8 cellular contexts compared by ENCODE assay signal in the genomic region with DNA sequence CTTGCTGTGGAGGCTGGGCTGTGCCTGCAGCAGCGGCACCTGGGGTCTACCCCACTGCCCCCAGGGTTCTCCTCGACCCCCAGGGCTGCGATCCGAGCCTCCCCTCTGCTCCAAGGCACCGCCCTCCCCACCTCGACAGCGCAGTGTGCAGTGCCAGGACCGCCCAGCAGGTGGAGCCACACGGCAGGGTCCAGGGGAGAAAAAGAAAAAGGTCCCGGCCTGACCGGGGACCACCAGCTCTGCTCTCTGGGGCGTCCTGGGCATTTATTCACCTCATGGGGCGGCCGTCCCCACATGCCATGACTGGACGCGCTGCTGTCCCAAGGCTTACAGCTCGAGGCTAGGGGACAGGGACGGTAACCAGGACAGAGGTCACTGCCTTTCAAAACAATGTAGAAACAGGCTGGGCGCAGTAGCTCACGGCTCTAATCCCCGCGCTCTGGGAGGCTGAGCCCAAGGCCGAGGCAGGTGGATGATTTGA. TPM values are rescaled to one million over a fixed set of nuclear protein-coding genes. Genes with fewer than 3 reads are reported as not detected.
DNase-seq lines count a peak whose midpoint lies in the region; ATAC-seq, FAIRE-seq and TF ChIP-seq lines count a peak whose summit lies in the region.

No MANE protein-coding gene starts in this region.

- H3K36me3 ChIP-seq in RWPE2 (ENCODE audit: low read depth) (peaks cover 5% of the 10 kb centered on the region; the same call in 1 of the 2 replicates), adrenal gland (replicated peaks in 1 of 2) (no peaks in the 10 kb centered on the region), keratinocyte (ENCODE audit: control insufficient read depth in 2 of 2, extremely low read depth in 1 of 2, insufficient read depth in 2 of 2, low read length in 2 of 2) (peaks cover 11% of the 10 kb centered on the region in 2 experiments), MG63 (no peaks in the 10 kb centered on the region)

- no peak overlapping the region for H2AFZ ChIP-seq in keratinocyte (ENCODE audit: control insufficient read depth, low read length)

- DNase-seq in GM13977 (ENCODE audit: low spot score) = peak; percentile 87
- DNase-seq in RWPE2 (ENCODE audit: low spot score) = no peak
- peak; percentile 58 to 77 (median 68) for DNase-seq in adrenal gland
- no peak for DNase-seq in keratinocyte (ENCODE audit: low read depth, low spot score)
- peak; percentile 49 to 55 for DNase-seq in stimulated activated CD8-positive, alpha-beta memory T cell treated with anti-CD3 and anti-CD28 coated beads, Interleukin-2, amount 100 ng/mL, for 48 hours (ENCODE audit: low read depth in 2 of 2)
- DNase-seq in MG63 = no peak

- no peaks in the 10 kb centered on the region for H3K27me3 ChIP-seq in RWPE2 (ENCODE audit: insufficient read depth, poor library complexity, severe bottlenecking)
- no peaks in the 10 kb centered on the region for H3K27me3 ChIP-seq in adrenal gland
- no peaks in the 10 kb centered on the region for H3K27me3 ChIP-seq in keratinocyte (ENCODE audit: control insufficient read depth, extremely low read depth, insufficient read depth, low read length)
- H3K27me3 ChIP-seq in MG63 = no peaks in the 10 kb centered on the region

- H3K9me3 ChIP-seq in RWPE2 (ENCODE audit: severe bottlenecking) (no peaks in the 10 kb centered on the region), adrenal gland (replicated peaks in 1 of 3) (no peaks in the 10 kb centered on the region), keratinocyte (ENCODE audit: control insufficient read depth, low read depth, low read length) (no peaks in the 10 kb centered on the region), MG63 (no peaks in the 10 kb centered on the region)

- FAIRE-seq in keratinocyte (lab: Jason Lieb, UNC) = no peak

- peaks cover 45% of the 10 kb centered on the region for H4K20me1 ChIP-seq in keratinocyte (ENCODE audit: control insufficient read depth, extremely low read depth, insufficient read depth, low read length)

- TF ChIP-seq CTCF in GM13977 (IDR thresholded peaks at IDR 0.05; ENCODE audit: extremely low read depth, insufficient read depth, missing control alignments) = peak; percentile 96
- TF ChIP-seq CTCF in RWPE2 (IDR thresholded peaks at IDR 0.05; ENCODE audit: poor library complexity, severe bottlenecking) = peak; percentile 79
- TF ChIP-seq CTCF in adrenal gland (IDR thresholded peaks at IDR 0.05) = peak; percentile 87 to 96 (median 91)
- TF ChIP-seq CTCF in keratinocyte (optimal IDR thresholded peaks at IDR 0.05 in 1 of 3, IDR thresholded peaks at IDR 0.05 in 1 of 3, conservative IDR thresholded peaks at IDR 0.05 in 1 of 3; ENCODE audit: extremely low read depth in 1 of 3, insufficient read depth in 2 of 3, low read length in 3 of 3) = peak; percentile 84 to 97 (median 88)

- intact Hi-C loops in adrenal gland (cut with DNase I) = no loop called here

- dilution Hi-C loops in keratinocyte (cut with MboI; ENCODE audit: extremely low pct_ligation_motif_present, low sequenced_read_pairs) = no loop called here

- WGBS in adrenal gland, 4 donors = 13 to 39% (median 16%) methylated on average over 8 to 23 of the region's 23 CpGs; no CpG with 5 or more reads in 1 of the 4 donors

- H3K9ac ChIP-seq in keratinocyte (ENCODE audit: control insufficient read depth, extremely low read depth, insufficient read depth, low read length) = no peak overlapping the region

- no peaks in the 10 kb centered on the region for H3K4me1 ChIP-seq in RWPE2 (ENCODE audit: insufficient read depth, poor library complexity, severe bottlenecking)
- peaks cover 29 to 74% of the 10 kb centered on the region in 2 donors for H3K4me1 ChIP-seq in adrenal gland (replicated peaks in 1 of 2)
- peaks cover 21% of the 10 kb centered on the region for H3K4me1 ChIP-seq in keratinocyte (ENCODE audit: control insufficient read depth, extremely low read depth, insufficient read depth, low read length)

- in situ Hi-C loops in GM13977 (cut with MboI; ENCODE audit: low pct_unique_long_range_greater_than_20kb, low sequenced_read_pairs, unreplicated experiment) = no loop called here

- H3K9me1 ChIP-seq in keratinocyte (ENCODE audit: control insufficient read depth, extremely low read depth, insufficient read depth, low read length) = no peaks in the 10 kb centered on the region

- H3K4me3 ChIP-seq in RWPE2 (ENCODE audit: severe bottlenecking) (no peak overlapping the region), adrenal gland (peak overlapping the region in 1 of 4 donors; percentile 40), keratinocyte (ENCODE audit: control insufficient read depth in 2 of 3, extremely low read depth in 1 of 3, insufficient read depth in 2 of 3, low read depth in 1 of 3, low read length in 3 of 3) (no peak overlapping the region), MG63 (no peak overlapping the region)

- ATAC-seq in RWPE2 (ENCODE audit: low read depth) (no peak; the same call in none of the 3 replicates), HG03039 (IDR thresholded peaks at IDR 0.05; ENCODE audit: unreplicated experiment) (no peak), HG03280 (IDR thresholded peaks at IDR 0.05; ENCODE audit: unreplicated experiment) (no peak)

- TF ChIP-seq POLR2A in adrenal gland (IDR thresholded peaks at IDR 0.05) = peak in 1 of 2 donors; percentile 32

- H3K79me2 ChIP-seq in keratinocyte (ENCODE audit: control insufficient read depth, insufficient read depth, low read length) = peaks cover 87% of the 10 kb centered on the region

- H3K4me2 ChIP-seq in keratinocyte (ENCODE audit: control insufficient read depth, extremely low read depth, insufficient read depth, low read depth, low read length) = no peak overlapping the region

- H3K27ac ChIP-seq in RWPE2 (ENCODE audit: poor library complexity, severe bottlenecking) (no peak overlapping the region), adrenal gland (peak overlapping the region; percentile 2 to 94 (median 78)), keratinocyte (ENCODE audit: control insufficient read depth, insufficient read depth, low read length) (no peak overlapping the region)

RNA-seq across cellular contexts. Expression of gene REXO1, which starts 10.6 kb away (rescaled TPM):
- 10 to 100 TPM; 14.4 to 98.8 (median 44.5) TPM for total RNA-seq in adrenal gland
- 100 to 1,000 TPM in 2 of 3 donors, 10 to 100 TPM in 1; 18.4 to 155 (median 150) TPM for polyA plus RNA-seq in adrenal gland
- polyA plus RNA-seq in keratinocyte = 6.1 to 18.6 TPM (median 9.1 TPM) in 3 replicates
- polyA plus RNA-seq in keratinocyte (2011; ENCODE audit: low read depth) = 15.3 TPM
- 8.0 and 14.2 TPM in 2 replicates for polyA plus RNA-seq in keratinocyte (2011; cell fraction: cytosol; rRNA removed)
- 41.7 and 47.8 TPM in 2 replicates for polyA plus RNA-seq in keratinocyte (2011; cell fraction: nucleus; rRNA removed)
- polyA plus RNA-seq in keratinocyte (2012; ENCODE audit: low replicate concordance) = 19.8 and 25.0 TPM in 2 replicates
- 16.5 to 40.9 TPM (median 17.7 TPM) in 3 replicates for polyA minus RNA-seq in keratinocyte
- 27.4 TPM for polyA minus RNA-seq in keratinocyte (2011; cell fraction: cytosol; rRNA and poly(A)+ RNA removed)
- 12.9 and 19.1 TPM in 2 replicates for polyA minus RNA-seq in keratinocyte (2011; cell fraction: nucleus; rRNA and poly(A)+ RNA removed)
- 2.2 and 4.4 TPM in 2 replicates for total RNA-seq in MG63 (2014; rRNA removed; shearing (Covaris generic); ENCODE audit: low replicate concordance)

RNA-seq across cellular contexts. Expression of gene ATP8B3, which starts 25.6 kb away (rescaled TPM):
- total RNA-seq in adrenal gland = 10 to 100 TPM in 2 of 8 donors, 1 to 10 TPM in 5, under 1 TPM in 1; 0.26 to 15.1 (median 4.6) TPM
- polyA plus RNA-seq in adrenal gland (1 to 10 TPM; 2.0 to 9.2 (median 3.9) TPM), keratinocyte (0.98 to 2.8 TPM (median 1.2 TPM) in 3 replicates)
- polyA plus RNA-seq in keratinocyte (2011; ENCODE audit: low read depth) = 0.44 TPM
- 0.74 and 1.2 TPM in 2 replicates for polyA plus RNA-seq in keratinocyte (2011; cell fraction: cytosol; rRNA removed)
- 3.3 and 7.1 TPM in 2 replicates for polyA plus RNA-seq in keratinocyte (2011; cell fraction: nucleus; rRNA removed)
- 0.56 and 1.5 TPM in 2 replicates for polyA plus RNA-seq in keratinocyte (2012; ENCODE audit: low replicate concordance)
- 0.82 to 3.7 TPM (median 1.3 TPM) in 3 replicates for polyA minus RNA-seq in keratinocyte
- polyA minus RNA-seq in keratinocyte (2011; cell fraction: cytosol; rRNA and poly(A)+ RNA removed) = 2.5 TPM
- polyA minus RNA-seq in keratinocyte (2011; cell fraction: nucleus; rRNA and poly(A)+ RNA removed) = 1.5 and 1.9 TPM in 2 replicates
- not detected in 2 replicates for total RNA-seq in MG63 (2014; rRNA removed; shearing (Covaris generic); ENCODE audit: low replicate concordance)

RNA-seq across cellular contexts. Expression of gene KLF16, which starts 25.7 kb away (rescaled TPM):
- total RNA-seq in adrenal gland = 10 to 100 TPM in 7 of 8 donors, 1 to 10 TPM in 1; 7.1 to 28.1 (median 18.3) TPM
- polyA plus RNA-seq in adrenal gland (10 to 100 TPM in 1 of 3 donors, 1 to 10 TPM in 2; 2.0 to 12.9 (median 6.9) TPM), keratinocyte (4.9 to 14.7 TPM (median 6.0 TPM) in 3 replicates)
- polyA plus RNA-seq in keratinocyte (2011; ENCODE audit: low read depth) = 2.6 TPM
- polyA plus RNA-seq in keratinocyte (2011; cell fraction: cytosol; rRNA removed) = 4.7 and 19.3 TPM in 2 replicates
- polyA plus RNA-seq in keratinocyte (2011; cell fraction: nucleus; rRNA removed) = 7.7 and 17.7 TPM in 2 replicates
- 13.9 and 30.6 TPM in 2 replicates for polyA plus RNA-seq in keratinocyte (2012; ENCODE audit: low replicate concordance)
- polyA minus RNA-seq in keratinocyte = 1.9 to 11.4 TPM (median 2.2 TPM) in 3 replicates
- polyA minus RNA-seq in keratinocyte (2011; cell fraction: cytosol; rRNA and poly(A)+ RNA removed) = 48.5 TPM
- polyA minus RNA-seq in keratinocyte (2011; cell fraction: nucleus; rRNA and poly(A)+ RNA removed) = 8.2 and 11.3 TPM in 2 replicates
- total RNA-seq in MG63 (2014; rRNA removed; shearing (Covaris generic); ENCODE audit: low replicate concordance) = 8.1 and 12.6 TPM in 2 replicates

RNA-seq across cellular contexts. Expression of gene ABHD17A, which starts 47.6 kb away (rescaled TPM):
- total RNA-seq in adrenal gland = 100 to 1,000 TPM in 4 of 8 donors, 10 to 100 TPM in 4; 60.1 to 145 (median 99.4) TPM
- polyA plus RNA-seq in adrenal gland = 100 to 1,000 TPM in 2 of 3 donors, 1 to 10 TPM in 1; 2.5 to 235 (median 195) TPM
- 27.2 to 67.3 TPM (median 31.0 TPM) in 3 replicates for polyA plus RNA-seq in keratinocyte
- polyA plus RNA-seq in keratinocyte (2011; ENCODE audit: low read depth) = 9.2 TPM
- 20.8 and 62.5 TPM in 2 replicates for polyA plus RNA-seq in keratinocyte (2011; cell fraction: cytosol; rRNA removed)
- 29.9 and 47.5 TPM in 2 replicates for polyA plus RNA-seq in keratinocyte (2011; cell fraction: nucleus; rRNA removed)
- polyA plus RNA-seq in keratinocyte (2012; ENCODE audit: low replicate concordance) = 20.6 and 43.3 TPM in 2 replicates
- polyA minus RNA-seq in keratinocyte = 13.2 to 23.4 TPM (median 20.6 TPM) in 3 replicates
- polyA minus RNA-seq in keratinocyte (2011; cell fraction: cytosol; rRNA and poly(A)+ RNA removed) = 122 TPM
- polyA minus RNA-seq in keratinocyte (2011; cell fraction: nucleus; rRNA and poly(A)+ RNA removed) = 13.3 and 22.2 TPM in 2 replicates
- 51.7 and 70.7 TPM in 2 replicates for total RNA-seq in MG63 (2014; rRNA removed; shearing (Covaris generic); ENCODE audit: low replicate concordance)

Comparison
In these comparisons a context has a peak if more than half of its experiments do, and no peak if none do; other contexts are left out.
1. DNase-seq: peak in GM13977 (single experiment), adrenal gland (7 of 7) and stimulated activated CD8-positive, alpha-beta memory T cell treated with anti-CD3 and anti-CD28 coated beads, Interleukin-2, amount 100 ng/mL, for 48 hours (2 of 2); none in RWPE2 (single experiment), keratinocyte (single experiment) and MG63 (single experiment).
2. H3K27ac ChIP-seq: peak in adrenal gland (5 of 5); none in RWPE2 (single experiment) and keratinocyte (single experiment).
3. Peak in every context shown above with its lines, with median percentiles within 50 percentile points of each other: CTCF ChIP-seq.